In the genomic region with DNA sequence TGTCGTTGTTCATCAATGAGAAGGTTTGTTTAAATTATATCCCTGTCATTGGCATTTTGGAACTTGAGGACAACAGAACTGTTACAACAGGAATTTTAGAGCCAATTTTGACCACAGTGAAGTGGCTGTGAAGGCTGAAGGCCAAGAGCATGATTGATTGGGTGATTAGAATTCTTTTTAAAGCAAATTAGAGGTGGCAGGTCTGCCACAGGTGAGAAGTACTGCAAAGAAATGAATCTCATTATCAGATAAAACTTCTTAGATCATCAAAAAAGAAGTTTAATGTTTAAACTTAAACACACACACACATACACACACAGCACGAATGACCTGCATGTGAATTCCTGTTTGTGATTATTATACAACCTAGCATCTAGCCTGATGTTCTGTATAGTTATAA, we compare ENCODE assay signal across 16 cellular contexts.
"Had no signal": no experiment of that assay in that cellular context is flagged by ENCODE, and none has a peak within 500 bp of the region (broad histone marks: within the 10 kb centered on the region; RNA-seq: fewer than 3 reads in every experiment).

No MANE protein-coding gene starts in this region.

- DNase-seq: effector CD4-positive, alpha-beta T cell; endodermal cell; foreskin keratinocyte; kidney; left cardiac atrium; left ventricle myocardium superior; mesendoderm; naive thymus-derived CD4-positive, alpha-beta T cell; sigmoid colon; thyroid gland had no signal

- H3K27me3 ChIP-seq: foreskin keratinocyte, right atrium auricular region, sigmoid colon, suprapubic skin, thyroid gland had no signal

- H3K36me3 ChIP-seq: right atrium auricular region, sigmoid colon, suprapubic skin, thyroid gland had no signal

- H3K27me3 Mint-ChIP-seq: naive thymus-derived CD4-positive, alpha-beta T cell; type B pancreatic cell had no signal

- ATAC-seq: foreskin keratinocyte, left ventricle myocardium superior had no signal

- H3K9me3 ChIP-seq: right atrium auricular region, sigmoid colon, suprapubic skin, thyroid gland had no signal

- H3K27ac ChIP-seq: foreskin keratinocyte, right atrium auricular region, sigmoid colon, skin epidermis, suprapubic skin, thyroid gland had no signal

- H3K4me1 ChIP-seq: foreskin keratinocyte, suprapubic skin had no signal

- H3K9me3 Mint-ChIP-seq: endodermal cell; naive thymus-derived CD4-positive, alpha-beta T cell; neural crest cell; type B pancreatic cell had no signal

- H3K4me3 ChIP-seq: lung, right atrium auricular region, sigmoid colon, skin epidermis, suprapubic skin, thyroid gland had no signal

- H3K4me3 Mint-ChIP-seq: endodermal cell, neural crest cell, type B pancreatic cell had no signal

- H3K27ac Mint-ChIP-seq: endodermal cell, type B pancreatic cell had no signal
